ENCODE assay signal across 25 cellular contexts in the genomic region with DNA sequence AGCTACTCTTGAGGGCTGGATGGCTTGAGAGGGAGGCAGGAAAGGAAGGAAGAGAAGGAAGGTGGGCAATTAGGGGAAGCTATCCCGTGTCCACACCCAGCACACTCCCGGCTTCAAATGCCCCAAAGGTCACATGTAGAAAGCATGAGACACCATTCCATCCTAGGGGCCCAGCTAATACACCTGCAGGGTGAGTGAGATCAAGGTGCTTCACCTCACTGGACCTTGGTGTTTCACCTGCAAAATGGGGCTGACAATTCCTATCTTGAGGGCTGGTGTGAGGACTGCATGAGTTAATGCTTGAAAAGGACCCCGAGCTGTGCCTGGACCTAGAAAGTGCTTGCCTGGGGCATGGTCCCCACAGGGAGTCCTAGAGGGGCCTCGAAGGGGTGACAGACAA. TPM values are rescaled to one million over a fixed set of nuclear protein-coding genes. Genes with fewer than 3 reads are reported as not detected.
DNase-seq lines count a peak whose midpoint lies in the region; ATAC-seq, FAIRE-seq and TF ChIP-seq lines count a peak whose summit lies in the region.
"Had no signal": no experiment of that assay in that cellular context is flagged by ENCODE, and none has a peak within 500 bp of the region (broad histone marks: within the 10 kb centered on the region; RNA-seq: fewer than 3 reads in every experiment).

No MANE protein-coding gene starts in this region.

- H3K27ac ChIP-seq in RWPE1 (peak overlapping the region; percentile 34; the same call in 1 of the 2 replicates), H1 (ENCODE audit: low read depth, low read length) (no peak overlapping the region), small intestine (ENCODE audit: low read depth in 1 of 2, low read length in 1 of 2) (no peak overlapping the region)
- H3K27ac ChIP-seq: C4-2B had no signal

- H2BK15ac ChIP-seq in H1 (ENCODE audit: low read length): 0 out of 2 replicates have a peak overlapping the region, but pooled peaks have one; percentile 29

- no peak overlapping the region for H4K91ac ChIP-seq in H1 (replicated peaks; ENCODE audit: insufficient read length, low read length)

- no peak overlapping the region for H4K5ac ChIP-seq in H1 (ENCODE audit: insufficient read length, low read depth, low read length)

- no peak overlapping the region for H3K9ac ChIP-seq in H1 (replicated peaks in 1 of 4; ENCODE audit: extremely low read depth in 1 of 4, low read depth in 3 of 4, low read length in 3 of 4)

- no peak for DNase-seq in RWPE1 (ENCODE audit: low spot score)
- DNase-seq in H1 (ENCODE audit: low read depth in 1 of 2, low spot score in 2 of 2): no peak
- DNase-seq in nephron progenitor cell: no peak
- DNase-seq in small intestine: no peak
- DNase-seq in SIG-M5 treated with dmso at 0.1 percent for 504 hours (lab: John Stamatoyannopoulos, UW; ENCODE audit: unreplicated experiment): no peak
- no peak for DNase-seq in UCSD-AML1 (lab: John Stamatoyannopoulos, UW; ENCODE audit: unreplicated experiment)
- DNase-seq: Caco-2; CD8-positive, alpha-beta T cell; GOT3; KG1; NCI-H1048; NCI-H1417; NCI-H187; NCI-H2081 treated with DMSO at 0.1 percent for 48 hours; NCI-H2171; NCI-H226; NCI-H510A; NCI-H69; RPMI8226; SHP77 had no signal

- H3K27me3 ChIP-seq in H1 (replicated peaks in 1 of 4; ENCODE audit: control insufficient read depth in 3 of 4, extremely low read depth in 1 of 4, insufficient read depth in 3 of 4, low read length in 3 of 4) (no peaks in the 10 kb centered on the region; a peak in 1 of 7 replicates), small intestine (ENCODE audit: control insufficient read depth in 2 of 2, insufficient read depth in 2 of 2, low read length in 2 of 2) (no peaks in the 10 kb centered on the region)

- no peaks in the 10 kb centered on the region for H3K23me2 ChIP-seq in H1 (ENCODE audit: low read depth, low read length)

- TF ChIP-seq RAD21 in H1 (IDR thresholded peaks at IDR 0.05 in 1 of 2, conservative IDR thresholded peaks at IDR 0.05 in 1 of 2; ENCODE audit: low read depth in 2 of 2, low read length in 2 of 2): no peak

- H3K79me1 ChIP-seq in H1 (ENCODE audit: low read depth, low read length): no peaks in the 10 kb centered on the region

- H3K27me3 Mint-ChIP-seq in nephron progenitor cell (ENCODE audit: low read depth, poor library complexity): peaks cover 9% of the 10 kb centered on the region

- H3K4me1 ChIP-seq in H1 (replicated peaks in 1 of 4; ENCODE audit: control insufficient read depth in 3 of 4, insufficient read depth in 4 of 4, low read length in 3 of 4): peaks cover 6 to 15% (median 10%) of the 10 kb centered on the region in 4 experiments
- peaks cover 0 to 4% of the 10 kb centered on the region in 2 donors for H3K4me1 ChIP-seq in small intestine (ENCODE audit: control insufficient read depth in 2 of 2, insufficient read depth in 1 of 2, low read depth in 1 of 2, low read length in 1 of 2)

- H2AFZ ChIP-seq in H1 (ENCODE audit: low read length): no peak overlapping the region

- H2BK12ac ChIP-seq in H1 (ENCODE audit: low read depth, low read length): peak overlapping the region; percentile 68; the same call in 1 of the 2 replicates

- TF ChIP-seq POLR2A in H1 (IDR thresholded peaks at IDR 0.05; ENCODE audit: control extremely low read depth in 1 of 2, low read depth in 2 of 2, low read length in 2 of 2): no peak

- ATAC-seq in HG03280 (IDR thresholded peaks at IDR 0.05; ENCODE audit: unreplicated experiment): no peak
- ATAC-seq: CD8-positive, alpha-beta T cell; HCT116 had no signal

- CTCF ChIA-PET in RWPE1 (lab: Yijun Ruan, JAX): interaction anchor here (0.7 kb wide), 1 partner anchor 19 kb away, joined by 3 read pairs; no protein-coding TSS in a partner anchor
- CTCF ChIA-PET in H1 (lab: Charles Lee; ENCODE audit: partially characterized antibody): interaction anchor here (0.6 to 2.1 kb wide), 5 partner anchors 13 to 770 kb away, joined by 3 to 9 read pairs (median 3); no protein-coding TSS in a partner anchor

- H3K36me3 ChIP-seq in H1 (ENCODE audit: control insufficient read depth in 2 of 4, insufficient read depth in 4 of 4, low read length in 3 of 4) (no peaks in the 10 kb centered on the region), small intestine (ENCODE audit: control insufficient read depth in 2 of 2, insufficient read depth in 2 of 2, low read length in 2 of 2) (no peaks in the 10 kb centered on the region)

- H3K14ac ChIP-seq in H1 (ENCODE audit: insufficient read length): no peak overlapping the region

- peak overlapping the region; percentile 52; the same call in 1 of the 2 replicates for H2BK5ac ChIP-seq in H1 (ENCODE audit: low read depth, low read length)

- no peak overlapping the region for H2BK20ac ChIP-seq in H1 (ENCODE audit: low read length)

- no peaks in the 10 kb centered on the region for H3K36me3 Mint-ChIP-seq in nephron progenitor cell (ENCODE audit: low read depth)
- H3K36me3 Mint-ChIP-seq: CD8-positive, alpha-beta T cell had no signal

- H3K9me3 Mint-ChIP-seq in nephron progenitor cell: no peaks in the 10 kb centered on the region
- H3K9me3 Mint-ChIP-seq: CD8-positive, alpha-beta T cell had no signal

- H3K9me3 ChIP-seq in H1 (ENCODE audit: insufficient read depth in 2 of 2, low read depth in 1 of 2, low read length in 1 of 2): no peaks in the 10 kb centered on the region
- no peaks in the 10 kb centered on the region for H3K9me3 ChIP-seq in small intestine (ENCODE audit: control insufficient read depth, low read depth)
- H3K9me3 ChIP-seq: Caco-2 had no signal

- H3K79me2 ChIP-seq in H1 (ENCODE audit: control insufficient read depth in 1 of 2, insufficient read depth in 2 of 2, low read length in 2 of 2): no peaks in the 10 kb centered on the region

- 0 out of 2 replicates have a peak overlapping the region, but pooled peaks have one; percentile 48 for H3K18ac ChIP-seq in H1 (ENCODE audit: extremely low read depth, low read length)

- no peak overlapping the region for H3K4me2 ChIP-seq in H1 (ENCODE audit: insufficient read depth in 1 of 2, low read depth in 2 of 2, low read length in 2 of 2)

- no peak for TF ChIP-seq CTCF in RWPE1 (conservative IDR thresholded peaks at IDR 0.05; ENCODE audit: low read depth)
- no peak for TF ChIP-seq CTCF in H1 (IDR thresholded peaks at IDR 0.05; ENCODE audit: control extremely low read depth in 1 of 3, insufficient read depth in 1 of 3, low read depth in 1 of 3, low read length in 3 of 3)
- TF ChIP-seq CTCF in nephron progenitor cell (IDR thresholded peaks at IDR 0.05): no peak

- H3K4me1 Mint-ChIP-seq in nephron progenitor cell: peaks cover 37% of the 10 kb centered on the region
- H3K4me1 Mint-ChIP-seq: B cell had no signal

- peak overlapping the region; percentile 75; the same call in 1 of the 2 replicates for H2AK5ac ChIP-seq in H1 (ENCODE audit: low read depth, low read length)

- no peak overlapping the region for H3K56ac ChIP-seq in H1 (replicated peaks; ENCODE audit: insufficient read length, low read depth, low read length)

- no peak overlapping the region for H3K4ac ChIP-seq in H1 (replicated peaks; ENCODE audit: insufficient read length, low read depth, low read length)

- no peaks in the 10 kb centered on the region for H4K20me1 ChIP-seq in H1 (replicated peaks in 1 of 2; ENCODE audit: control insufficient read depth in 1 of 2, insufficient read depth in 2 of 2, low read length in 2 of 2)

- FAIRE-seq in H1 (lab: Jason Lieb, UNC) (no peak), small intestine (lab: Jason Lieb, UNC) (no peak)
- FAIRE-seq: G401.6 had no signal

- 81% methylated on average over 3 of the region's 4 CpGs; no CpG with 5 or more reads in 1 of the 2 experiments for WGBS in H1 (ENCODE audit: extremely low coverage in 1 of 2, insufficient coverage in 1 of 2, insufficient read length in 1 of 2, insufficient replicate concordance in 2 of 2, low coverage in 1 of 2, low lambda C conversion rate in 2 of 2, missing lambda C conversion rate in 1 of 2), 2 experiments
- WGBS in small intestine, 3 donors: 47 to 64% (median 49%) methylated on average over 4 of the region's 4 CpGs

- POLR2A ChIA-PET in RWPE1 (lab: Yijun Ruan, JAX; ENCODE audit: low non-redundant PET) (no interaction called here), H1 (lab: Charles Lee; ENCODE audit: partially characterized antibody) (no interaction called here)

- no peak for TF ChIP-seq EP300 in H1 (IDR thresholded peaks at IDR 0.05; ENCODE audit: borderline replicate concordance in 1 of 2, low read depth in 2 of 2, low read length in 2 of 2)

- peak overlapping the region; percentile 25 for H3K27ac Mint-ChIP-seq in nephron progenitor cell
- H3K27ac Mint-ChIP-seq: B cell; CD8-positive, alpha-beta T cell had no signal

- no peak overlapping the region for H2BK120ac ChIP-seq in H1 (replicated peaks; ENCODE audit: low read depth, low read length)

- H3K4me3 ChIP-seq in H1 (ENCODE audit: extremely low read depth in 1 of 4, insufficient read depth in 2 of 4, low read depth in 3 of 4, low read length in 4 of 4): no peak overlapping the region
- H3K4me3 ChIP-seq in small intestine (ENCODE audit: low read depth in 1 of 2, low read length in 2 of 2): no peak overlapping the region

- H3K23ac ChIP-seq in H1 (ENCODE audit: insufficient read length): no peak overlapping the region

- no peak overlapping the region for H3K4me3 Mint-ChIP-seq in nephron progenitor cell
- H3K4me3 Mint-ChIP-seq: B cell; CD8-positive, alpha-beta T cell had no signal

- 0 out of 2 replicates have a peak overlapping the region, but pooled peaks have one; percentile 2 for H4K8ac ChIP-seq in H1 (ENCODE audit: extremely low read depth, insufficient read depth, low read length)

TF ChIP-seq in H1, 55 proteins besides CTCF, POLR2A, EP300 and RAD21 (continues in another document):
- TF ChIP-seq, protein P1, sequence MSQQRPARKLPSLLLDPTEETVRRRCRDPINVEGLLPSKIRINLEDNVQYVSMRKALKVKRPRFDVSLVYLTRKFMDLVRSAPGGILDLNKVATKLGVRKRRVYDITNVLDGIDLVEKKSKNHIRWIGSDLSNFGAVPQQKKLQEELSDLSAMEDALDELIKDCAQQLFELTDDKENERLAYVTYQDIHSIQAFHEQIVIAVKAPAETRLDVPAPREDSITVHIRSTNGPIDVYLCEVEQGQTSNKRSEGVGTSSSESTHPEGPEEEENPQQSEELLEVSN (IDR thresholded peaks at IDR 0.05): no peak
- TF ChIP-seq SP2 (IDR thresholded peaks at IDR 0.05; ENCODE audit: low read length): no peak
- TF ChIP-seq CTBP2 (IDR thresholded peaks at IDR 0.05; ENCODE audit: borderline replicate concordance, insufficient read depth, insufficient read length, low read length): no peak
- TF ChIP-seq SP1 (IDR thresholded peaks at IDR 0.05; ENCODE audit: low read depth, low read length): no peak

RNA-seq across cellular contexts. Expression of gene SMAD7, which starts 50.8 kb away (rescaled TPM):
- total RNA-seq in H1 (2021; fragmentation: NEBNext Ultra II Directional; extraction: Animal tissue kit (Norgen Biotek cat#: 25700)): 13.8 and 15.5 TPM in 2 replicates
- polyA plus RNA-seq in H1 (2011; rRNA removed) (6.5 and 6.6 TPM in 2 replicates), small intestine (10 to 100 TPM; 17.2 to 24.0 (median 18.3) TPM)
- polyA plus RNA-seq in H1 (2011; cell fraction: cytosol; rRNA removed): 6.1 TPM
- polyA plus RNA-seq in H1 (2011; cell fraction: nucleus; rRNA removed): 9.4 TPM
- 3.7 to 4.5 TPM (median 4.3 TPM) in 4 replicates for polyA plus RNA-seq in H1 (2012, experiment 1 of 2)
- 4.8 TPM for polyA plus RNA-seq in H1 (2012, experiment 2 of 2)
- 12.4 TPM for polyA plus RNA-seq in H1 (2013, experiment 1 of 2)
- 12.0 TPM for polyA plus RNA-seq in H1 (2013, experiment 2 of 2)
- polyA minus RNA-seq in H1 (2011; rRNA and poly(A)+ RNA removed): 10.3 and 13.5 TPM in 2 replicates
- 9.7 TPM for polyA minus RNA-seq in H1 (2011; cell fraction: cytosol; rRNA and poly(A)+ RNA removed)
- polyA minus RNA-seq in H1 (2011; cell fraction: nucleus; rRNA and poly(A)+ RNA removed): 9.4 TPM
